8 cellular contexts compared by ENCODE assay signal in genomic region chr1:1959840-1960479, GRCh38. TPM values are rescaled to one million over a fixed set of nuclear protein-coding genes. Genes with fewer than 3 reads are reported as not detected.
DNase-seq lines count a peak whose midpoint lies in the region; ATAC-seq and TF ChIP-seq lines count a peak whose summit lies in the region.

No MANE protein-coding gene starts in this region.

- H3K27ac Mint-ChIP-seq in activated naive CD8-positive, alpha-beta T cell treated with anti-CD3 and anti-CD28 coated beads, Interleukin-2, amount 50 U/mL, for 24 hours, result no peak overlapping the region

- no peaks in the 10 kb centered on the region for H3K9me2 ChIP-seq in DOHH2 (replicated peaks; ENCODE audit: control insufficient read depth, low read length)
- H3K9me2 ChIP-seq in SU-DHL-6 (replicated peaks; ENCODE audit: insufficient read depth, low read length), result no peaks in the 10 kb centered on the region

- H3K27ac ChIP-seq in DOHH2 (ENCODE audit: low read depth, low read length) (no peak overlapping the region), SU-DHL-6 (ENCODE audit: low read depth, low read length) (no peak overlapping the region), psoas muscle (no peak overlapping the region)

- H3F3A ChIP-seq in DOHH2 (ENCODE audit: control insufficient read depth, insufficient read depth), result no peaks in the 10 kb centered on the region
- H3F3A ChIP-seq in SU-DHL-6 (ENCODE audit: insufficient read depth), result no peaks in the 10 kb centered on the region

- H3K9me3 Mint-ChIP-seq in activated naive CD8-positive, alpha-beta T cell treated with anti-CD3 and anti-CD28 coated beads, Interleukin-2, amount 50 U/mL, for 24 hours, result peaks cover 1% of the 10 kb centered on the region

- no peak overlapping the region for H2AFZ ChIP-seq in SU-DHL-6 (ENCODE audit: low read depth, low read length, severe bottlenecking)

- peaks cover 35% of the 10 kb centered on the region for H3K27me3 Mint-ChIP-seq in activated naive CD8-positive, alpha-beta T cell treated with anti-CD3 and anti-CD28 coated beads, Interleukin-2, amount 50 U/mL, for 24 hours

- WGBS in psoas muscle, 3 donors, result 4 to 5% (median 5%) methylated on average over 22 to 23 of the region's 23 CpGs

- H3K4me1 Mint-ChIP-seq in activated naive CD8-positive, alpha-beta T cell treated with anti-CD3 and anti-CD28 coated beads, Interleukin-2, amount 50 U/mL, for 24 hours, result peaks cover 7% of the 10 kb centered on the region

- DNase-seq in M059J (ENCODE audit: low read depth) (peak; percentile 67), left cardiac atrium (peak; percentile 83), psoas muscle (peak; percentile 79 to 80), OCI-M2 (lab: John Stamatoyannopoulos, UW; ENCODE audit: unreplicated experiment) (no peak)
- peak; percentile 88 for DNase-seq in activated naive CD8-positive, alpha-beta T cell treated with anti-CD3 and anti-CD28 coated beads, Interleukin-2, amount 50 U/mL, for 24 hours

- H3K4me2 ChIP-seq in DOHH2 (ENCODE audit: low read length) (no peak overlapping the region), SU-DHL-6 (ENCODE audit: low read depth, low read length, poor library complexity, severe bottlenecking) (no peak overlapping the region)

- H3K9ac ChIP-seq in SU-DHL-6 (ENCODE audit: low read length), result no peak overlapping the region

- H4K20me1 ChIP-seq in DOHH2 (ENCODE audit: control insufficient read depth, insufficient read depth, low read depth, low read length) (no peaks in the 10 kb centered on the region), SU-DHL-6 (ENCODE audit: low read depth, low read length) (no peaks in the 10 kb centered on the region)

- ATAC-seq in activated naive CD8-positive, alpha-beta T cell treated with anti-CD3 and anti-CD28 coated beads, Interleukin-2, amount 50 U/mL, for 24 hours, result peak; percentile 85
- ATAC-seq in left cardiac atrium, result peak; percentile 92 to 93
- peak; percentile 40 to 69 (median 62) for ATAC-seq in psoas muscle
- no peak for ATAC-seq in GM18867 (IDR thresholded peaks at IDR 0.05; ENCODE audit: unreplicated experiment)

- peaks cover 4% of the 10 kb centered on the region for H3K9me3 ChIP-seq in DOHH2 (ENCODE audit: control insufficient read depth, insufficient read depth, low read length)
- H3K9me3 ChIP-seq in SU-DHL-6 (ENCODE audit: insufficient read depth, low read length), result peaks cover 3% of the 10 kb centered on the region; the same call in 1 of the 2 replicates
- H3K9me3 ChIP-seq in psoas muscle, result no peaks in the 10 kb centered on the region

- peak; percentile 97 for TF ChIP-seq CTCF in DOHH2 (IDR thresholded peaks at IDR 0.05; ENCODE audit: low read depth, low read length, poor library complexity, severe bottlenecking)
- TF ChIP-seq CTCF in SU-DHL-6 (IDR thresholded peaks at IDR 0.05; ENCODE audit: insufficient read depth, low read length, poor library complexity, severe bottlenecking), result peak; percentile 82
- TF ChIP-seq CTCF in psoas muscle (IDR thresholded peaks at IDR 0.05), result peak; percentile 58

- no peaks in the 10 kb centered on the region for H3K36me3 Mint-ChIP-seq in activated naive CD8-positive, alpha-beta T cell treated with anti-CD3 and anti-CD28 coated beads, Interleukin-2, amount 50 U/mL, for 24 hours (ENCODE audit: low read depth)

- H3K4me3 ChIP-seq in DOHH2 (ENCODE audit: low read length) (no peak overlapping the region), SU-DHL-6 (ENCODE audit: insufficient read depth, low read length, poor library complexity, severe bottlenecking) (no peak overlapping the region), psoas muscle (no peak overlapping the region)

- intact Hi-C loops in left cardiac atrium (cut with DNase I) (loop anchor here in 1 of 2 donors (5.0 kb wide), 1 partner anchor 87 kb away; no protein-coding TSS in a partner anchor), psoas muscle (cut with DNase I) (loop anchor here (2.0 to 5.0 kb wide), 2 partner anchors 85 to 87 kb away; no protein-coding TSS in a partner anchor)

- H3K36me3 ChIP-seq in DOHH2 (ENCODE audit: control insufficient read depth, low read length), result no peaks in the 10 kb centered on the region
- H3K36me3 ChIP-seq in SU-DHL-6 (ENCODE audit: low read length), result no peaks in the 10 kb centered on the region
- H3K36me3 ChIP-seq in psoas muscle (ENCODE audit: insufficient read depth in 1 of 2, low read depth in 1 of 2), result no peaks in the 10 kb centered on the region

- H3K4me1 ChIP-seq in DOHH2 (ENCODE audit: control insufficient read depth, low read length), result no peaks in the 10 kb centered on the region
- no peaks in the 10 kb centered on the region for H3K4me1 ChIP-seq in psoas muscle

- H3K27me3 ChIP-seq in DOHH2 (ENCODE audit: control insufficient read depth, low read length), result no peaks in the 10 kb centered on the region
- H3K27me3 ChIP-seq in SU-DHL-6 (ENCODE audit: low read length), result no peaks in the 10 kb centered on the region
- H3K27me3 ChIP-seq in psoas muscle (ENCODE audit: insufficient read depth in 3 of 3, low read length in 2 of 3), result peaks cover 0 to 95% (median 15%) of the 10 kb centered on the region in 3 donors

- no peaks in the 10 kb centered on the region for H3K79me2 ChIP-seq in DOHH2 (ENCODE audit: control insufficient read depth, low read length)
- no peaks in the 10 kb centered on the region for H3K79me2 ChIP-seq in SU-DHL-6 (ENCODE audit: insufficient read depth, low read length)

- H3K4me3 Mint-ChIP-seq in activated naive CD8-positive, alpha-beta T cell treated with anti-CD3 and anti-CD28 coated beads, Interleukin-2, amount 50 U/mL, for 24 hours, result no peak overlapping the region

RNA-seq across cellular contexts. Expression of gene TMEM52, which starts 40.9 kb away (rescaled TPM):
- not detected in 2 replicates for total RNA-seq in M059J (2014; rRNA removed; shearing (Covaris generic))
- total RNA-seq in left cardiac atrium, result under 1 TPM; 0.68 to 0.82 TPM
- 100 to 1,000 TPM in 1 of 4 donors, 10 to 100 TPM in 3; 37.2 to 107 (median 53.4) TPM for total RNA-seq in psoas muscle
- 100 to 1,000 TPM in 2 of 3 donors, 10 to 100 TPM in 1; 42.0 to 137 (median 114) TPM for polyA plus RNA-seq in psoas muscle

RNA-seq across cellular contexts. Expression of gene CFAP74, which starts 43.6 kb away (rescaled TPM):
- total RNA-seq in M059J (2014; rRNA removed; shearing (Covaris generic)), result not detected in 2 replicates
- total RNA-seq in left cardiac atrium (not detected), psoas muscle (not detected)
- under 1 TPM in 2 of 3 donors, not detected in 1; 0.01 to 0.05 TPM for polyA plus RNA-seq in psoas muscle

RNA-seq across cellular contexts. Expression of gene CALML6, which starts 44.9 kb away (rescaled TPM):
- not detected in 2 replicates for total RNA-seq in M059J (2014; rRNA removed; shearing (Covaris generic))
- total RNA-seq in left cardiac atrium (under 1 TPM in 1 of 2 donors, not detected in 1; 0.21 TPM), psoas muscle (10 to 100 TPM in 2 of 4 donors, 1 to 10 TPM in 2; 4.2 to 54.5 (median 16.0) TPM)
- polyA plus RNA-seq in psoas muscle, result 10 to 100 TPM in 2 of 3 donors, 1 to 10 TPM in 1; 9.7 to 75.4 (median 49.8) TPM

RNA-seq across cellular contexts. Expression of gene GABRD, which starts 59.2 kb away (rescaled TPM):
- not detected in 2 replicates for total RNA-seq in M059J (2014; rRNA removed; shearing (Covaris generic))
- total RNA-seq in left cardiac atrium (under 1 TPM in 1 of 2 donors, not detected in 1; 0.29 TPM), psoas muscle (under 1 TPM in 2 of 4 donors, not detected in 2; 0.24 to 0.47 TPM)
- polyA plus RNA-seq in psoas muscle, result under 1 TPM in 2 of 3 donors, not detected in 1; 0.05 to 0.66 TPM

Comparison
In these comparisons a context has a peak if more than half of its experiments do, and no peak if none do; other contexts are left out.
1. RNA of gene TMEM52, which starts 40.9 kb away (total RNA-seq): 37.2 to 107 TPM in psoas muscle; 0.68 to 0.82 TPM in left cardiac atrium and not detected in M059J; every median in the first group is over 10 times any median in the second.
2. Peak in every context shown above with its lines, with median percentiles within 50 percentile points of each other: CTCF ChIP-seq.